ENCODE assay signal across 16 cellular contexts in the genomic region with DNA sequence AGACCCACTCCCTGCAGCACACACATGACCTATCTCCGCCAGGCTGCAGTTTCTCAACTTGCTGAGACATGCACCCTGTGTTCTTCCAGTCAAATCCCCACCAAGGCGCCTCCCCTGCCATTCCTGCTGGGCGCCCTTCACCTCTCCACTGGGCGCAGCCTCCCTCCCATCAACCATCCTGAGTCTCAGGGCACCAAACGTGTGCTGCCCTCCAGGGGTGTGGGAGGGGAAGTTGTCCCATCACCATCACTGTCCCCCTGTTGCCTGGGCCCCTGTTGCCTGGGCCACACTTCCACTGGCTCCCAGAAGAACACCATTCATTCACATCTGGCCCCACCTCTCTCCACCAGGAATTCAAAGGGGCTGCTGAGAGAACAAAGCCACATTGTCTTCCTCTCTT. TPM values are rescaled to one million over a fixed set of nuclear protein-coding genes. Genes with fewer than 3 reads are reported as not detected.
A peak's percentile ranks its signal among the peaks of the same experiment; 100 is the strongest.
DNase-seq lines count a peak whose midpoint lies in the region; ATAC-seq and TF ChIP-seq lines count a peak whose summit lies in the region.
"Had no signal": no experiment of that assay in that cellular context is flagged by ENCODE, and none has a peak within 500 bp of the region (broad histone marks: within the 10 kb centered on the region; RNA-seq: fewer than 3 reads in every experiment).

No MANE protein-coding gene starts in this region.

- no peaks in the 10 kb centered on the region for H3K36me3 Mint-ChIP-seq in WTC11
- H3K36me3 Mint-ChIP-seq: activated naive CD8-positive, alpha-beta T cell had no signal

- no peak overlapping the region for H3K27ac ChIP-seq in tibial artery
- H3K27ac ChIP-seq: prostate gland had no signal

- ATAC-seq in WTC11 (peak; percentile 64), HG02571 (IDR thresholded peaks at IDR 0.05; ENCODE audit: unreplicated experiment) (no peak)
- no peak for ATAC-seq in activated CD4-positive, CD25-positive, alpha-beta regulatory T cell treated with anti-CD3 and anti-CD28 coated beads, Interleukin-2, amount 50 U/mL, for 24 hours
- ATAC-seq: left ventricle myocardium superior had no signal

- peak; percentile 20 for DNase-seq in Daoy (ENCODE audit: low read depth)
- DNase-seq in HT1080 (ENCODE audit: low read depth): peak; percentile 20
- no peak for DNase-seq in WTC11 (ENCODE audit: low spot score)
- DNase-seq in iPS-NIHi11 (ENCODE audit: low spot score): peak; percentile 41
- DNase-seq in NCI-H748 (lab: John Stamatoyannopoulos, UW; ENCODE audit: unreplicated experiment): no peak
- DNase-seq in tibial artery: no peak
- DNase-seq: activated CD4-positive, alpha-beta T cell treated with anti-CD3 and anti-CD28 coated beads for 4 hours; activated T-cell treated with anti-CD3 and anti-CD28 coated beads, Interleukin-2, amount 50 U/mL, for 1 hour; left ventricle myocardium superior; SHP77; stimulated activated CD4-positive, alpha-beta T cell treated with anti-CD3 and anti-CD28 coated beads, Interleukin-12 subunit alpha, Interleukin-12 subunit beta, amount 100 ng/mL, for 4 hours had no signal

- no peaks in the 10 kb centered on the region for H3K9me3 ChIP-seq in tibial artery
- H3K9me3 ChIP-seq: prostate gland had no signal

- H3K27me3 Mint-ChIP-seq in WTC11 (ENCODE audit: low read depth): peaks cover 3% of the 10 kb centered on the region; the same call in 1 of the 2 replicates
- H3K27me3 Mint-ChIP-seq: stimulated activated naive CD8-positive, alpha-beta T cell treated with anti-CD3 and anti-CD28 coated beads, Interleukin-15, Interleukin-2, amounts not matched to agents 100 ng/mL and 50 ng/mL, for 24 hours had no signal

- no peaks in the 10 kb centered on the region for H3K27me3 ChIP-seq in tibial artery

- H3K4me1 ChIP-seq in tibial artery: no peaks in the 10 kb centered on the region
- H3K4me1 ChIP-seq: prostate gland had no signal

- CTCF ChIA-PET in WTC11 (lab: Charles Lee): interaction anchor here (3.0 kb wide), 1 partner anchor 41 kb away, joined by 12 read pairs; no protein-coding TSS in a partner anchor

- no peak overlapping the region for H3K27ac Mint-ChIP-seq in WTC11
- H3K27ac Mint-ChIP-seq: activated naive CD8-positive, alpha-beta T cell; stimulated activated naive CD8-positive, alpha-beta T cell treated with anti-CD3 and anti-CD28 coated beads, Interleukin-15, Interleukin-2, amounts not matched to agents 100 ng/mL and 50 ng/mL, for 24 hours had no signal

- H3K9me3 Mint-ChIP-seq in WTC11: no peaks in the 10 kb centered on the region
- H3K9me3 Mint-ChIP-seq: stimulated activated naive CD8-positive, alpha-beta T cell treated with anti-CD3 and anti-CD28 coated beads, Interleukin-15, Interleukin-2, amounts not matched to agents 100 ng/mL and 50 ng/mL, for 24 hours had no signal

- H3K36me3 ChIP-seq in tibial artery: no peaks in the 10 kb centered on the region
- H3K36me3 ChIP-seq: prostate gland had no signal

- H3K4me1 Mint-ChIP-seq in WTC11: peaks cover 6% of the 10 kb centered on the region

- POLR2A ChIA-PET in WTC11 (lab: Charles Lee): no interaction called here

- intact Hi-C loops in tibial artery (cut with DNase I; ENCODE audit: low total_unique reads): no loop called here

- no peak overlapping the region for H3K4me3 Mint-ChIP-seq in WTC11
- H3K4me3 Mint-ChIP-seq: activated naive CD8-positive, alpha-beta T cell; stimulated activated naive CD8-positive, alpha-beta T cell treated with anti-CD3 and anti-CD28 coated beads, Interleukin-15, Interleukin-2, amounts not matched to agents 100 ng/mL and 50 ng/mL, for 24 hours had no signal

- no peak overlapping the region for H3K4me3 ChIP-seq in tibial artery
- H3K4me3 ChIP-seq: prostate gland had no signal

- TF ChIP-seq CTCF in WTC11 (IDR thresholded peaks at IDR 0.05) (no peak), tibial artery (IDR thresholded peaks at IDR 0.05) (no peak)

TF ChIP-seq in WTC11, 78 proteins besides CTCF, POLR2A, EP300 and RAD21:
- no peak for TF ChIP-seq FOXK1 (CRISPR knock-in tag; IDR thresholded peaks at IDR 0.05)
- no peak for TF ChIP-seq ZNF219 (CRISPR knock-in tag; IDR thresholded peaks at IDR 0.05; ENCODE audit: borderline replicate concordance)
TF ChIP-seq in WTC11: peak in this region for 0.

RNA-seq across cellular contexts. Expression of a gene that starts 44.9 kb away (rescaled TPM):
- 73.0 and 88.0 TPM in 2 replicates for total RNA-seq in Daoy (2014; rRNA removed; shearing (Covaris generic))
- total RNA-seq in HT1080 (2014; rRNA removed; shearing (Covaris generic)): 134 and 169 TPM in 2 replicates
- 200 and 212 TPM in 2 replicates for polyA plus RNA-seq in HT1080 (2015; cell fraction: cytosol; rRNA removed)
- 115 and 116 TPM in 2 replicates for polyA plus RNA-seq in HT1080 (2015; cell fraction: nucleus; rRNA removed)
- 19.5 to 23.8 TPM (median 21.9 TPM) in 3 replicates for total RNA-seq in WTC11 (2021)

Comparison
In these comparisons a context has a peak if more than half of its experiments do, and no peak if none do; other contexts are left out.
1. DNase-seq: peak in Daoy (single experiment), HT1080 (single experiment) and iPS-NIHi11 (single experiment); none in WTC11 (single experiment), NCI-H748 (single experiment) and tibial artery (0 of 2).